Comparison of ENCODE assay signal across 1 cellular context in the genomic region with DNA sequence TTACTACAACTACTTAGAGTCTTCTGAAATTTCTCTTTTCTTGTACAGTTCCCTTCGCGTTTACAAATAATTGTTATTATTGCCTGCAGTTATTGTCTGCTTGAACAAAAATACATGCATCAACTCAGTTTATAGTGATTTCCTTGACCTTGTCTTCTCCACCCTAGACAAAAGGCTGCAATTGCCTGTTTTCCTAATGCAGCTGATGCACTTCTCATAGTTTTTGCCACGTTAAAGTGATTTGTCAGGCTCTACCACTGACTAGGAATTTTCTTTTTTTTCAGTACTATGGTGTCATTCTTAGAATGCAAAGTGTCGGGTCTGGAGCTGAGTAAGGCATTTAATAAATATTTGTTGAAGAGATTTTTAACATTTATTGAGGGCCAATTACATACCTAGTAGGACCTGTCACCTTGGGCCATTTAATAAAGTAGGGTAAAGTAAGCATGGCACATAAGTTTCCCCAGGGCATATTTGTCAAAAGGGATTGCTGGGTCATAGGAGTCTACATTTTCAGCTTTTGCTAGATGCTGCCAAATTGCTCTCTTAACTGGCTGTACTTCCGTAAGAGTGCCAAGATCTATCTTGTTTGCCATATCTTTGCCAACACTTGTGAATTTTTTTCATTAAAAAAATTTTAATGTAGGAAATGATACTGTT.
TF ChIP-seq lines count a peak whose summit lies in the region.

No MANE protein-coding gene starts in this region.

TF ChIP-seq in SK-N-SH, 30 proteins besides CTCF, POLR2A, EP300 and RAD21 (continued from another document):
- TF ChIP-seq REST (IDR thresholded peaks at IDR 0.05; ENCODE audit: low read depth, low read length): no peak
- TF ChIP-seq EZH2phosphoT487 (IDR thresholded peaks at IDR 0.05; ENCODE audit: borderline replicate concordance, low read depth): no peak
